ENCODE assay signal across 21 cellular contexts in the genomic region with DNA sequence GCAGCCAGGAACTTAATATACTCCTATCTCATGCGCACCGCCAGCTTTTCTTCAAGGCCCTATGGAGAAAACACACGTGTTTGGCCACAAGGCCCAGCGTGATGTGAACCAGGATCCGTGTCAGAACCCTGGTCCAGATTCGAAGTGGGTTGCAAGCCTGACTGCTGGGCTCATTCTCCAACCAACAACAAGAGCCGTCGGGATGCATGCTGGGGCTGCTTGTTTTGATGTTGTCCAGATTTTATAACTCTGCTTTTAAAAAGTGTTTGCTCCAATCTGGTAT. TPM values are rescaled to one million over a fixed set of nuclear protein-coding genes. Genes with fewer than 3 reads are reported as not detected.
"Had no signal": no experiment of that assay in that cellular context is flagged by ENCODE, and none has a peak within 500 bp of the region (broad histone marks: within the 10 kb centered on the region; RNA-seq: fewer than 3 reads in every experiment).

No MANE protein-coding gene starts in this region.

- H3K36me3 Mint-ChIP-seq: activated naive CD8-positive, alpha-beta T cell treated with anti-CD3 and anti-CD28 coated beads, Interleukin-2, amount 10 ng/mL, durations not matched to agents 7 days and 5 days; immature natural killer cell; stimulated activated effector memory CD8-positive, alpha-beta T cell treated with anti-CD3 and anti-CD28 coated beads, Interleukin-12 subunit alpha, Interleukin-12 subunit beta, amount 100 ng/mL, for 72 hours had no signal

- H3K9me3 Mint-ChIP-seq: activated naive CD8-positive, alpha-beta T cell treated with anti-CD3 and anti-CD28 coated beads, Interleukin-2, amount 10 ng/mL, durations not matched to agents 7 days and 5 days; effector memory CD8-positive, alpha-beta T cell; immature natural killer cell; nephron progenitor cell; stimulated activated effector memory CD8-positive, alpha-beta T cell treated with anti-CD3 and anti-CD28 coated beads, Interleukin-12 subunit alpha, Interleukin-12 subunit beta, amount 100 ng/mL, for 72 hours had no signal

- H3K4me3 ChIP-seq: right lobe of liver, thyroid gland, uterus had no signal

- H3K9me3 ChIP-seq: right lobe of liver, thyroid gland, uterus had no signal

- H3K27ac ChIP-seq: right lobe of liver, thyroid gland had no signal

- H3K27me3 ChIP-seq: right lobe of liver, thyroid gland, uterus had no signal

- H3K36me3 ChIP-seq: right lobe of liver, thyroid gland, uterus had no signal

- H3K27ac Mint-ChIP-seq: activated CD4-positive, alpha-beta T cell treated with anti-CD3 and anti-CD28 coated beads for 36 hours; activated naive CD8-positive, alpha-beta T cell treated with anti-CD3 and anti-CD28 coated beads, Interleukin-2, amount 10 ng/mL, durations not matched to agents 7 days and 5 days; effector memory CD8-positive, alpha-beta T cell; immature natural killer cell; stimulated activated effector memory CD8-positive, alpha-beta T cell treated with anti-CD3 and anti-CD28 coated beads, Interleukin-12 subunit alpha, Interleukin-12 subunit beta, amount 100 ng/mL, for 72 hours had no signal

- H3K4me1 ChIP-seq: thyroid gland, uterus had no signal

- H3K4me1 Mint-ChIP-seq: activated CD4-positive, alpha-beta T cell treated with anti-CD3 and anti-CD28 coated beads for 36 hours; activated naive CD8-positive, alpha-beta T cell treated with anti-CD3 and anti-CD28 coated beads, Interleukin-2, amount 10 ng/mL, durations not matched to agents 7 days and 5 days; immature natural killer cell; stimulated activated effector memory CD8-positive, alpha-beta T cell treated with anti-CD3 and anti-CD28 coated beads, Interleukin-12 subunit alpha, Interleukin-12 subunit beta, amount 100 ng/mL, for 72 hours had no signal

- DNase-seq: activated CD4-positive, alpha-beta T cell treated with anti-CD3 and anti-CD28 coated beads for 36 hours; activated CD4-positive, alpha-beta T cell treated with anti-CD3 and anti-CD28 coated beads, Interleukin-2, amount 50 U/mL, for 48 hours; activated naive CD8-positive, alpha-beta T cell treated with anti-CD3 and anti-CD28 coated beads, Interleukin-2, amount 10 ng/mL, durations not matched to agents 7 days and 5 days; activated T-cell treated with anti-CD3 and anti-CD28 coated beads for 4 hours; amygdala; effector memory CD8-positive, alpha-beta T cell; foreskin melanocyte; immature natural killer cell; left ventricle myocardium superior; occipital lobe; right lobe of liver; stimulated activated CD4-positive, alpha-beta T cell treated with anti-CD3 and anti-CD28 coated beads, Interleukin-4, amount 100 ng/mL, for 24 hours; SW 1271; T-helper 2 cell; thyroid gland; uterus had no signal

- H3K4me3 Mint-ChIP-seq: activated CD4-positive, alpha-beta T cell treated with anti-CD3 and anti-CD28 coated beads for 36 hours; activated naive CD8-positive, alpha-beta T cell treated with anti-CD3 and anti-CD28 coated beads, Interleukin-2, amount 10 ng/mL, durations not matched to agents 7 days and 5 days; effector memory CD8-positive, alpha-beta T cell; immature natural killer cell; nephron progenitor cell; stimulated activated effector memory CD8-positive, alpha-beta T cell treated with anti-CD3 and anti-CD28 coated beads, Interleukin-12 subunit alpha, Interleukin-12 subunit beta, amount 100 ng/mL, for 72 hours had no signal

- ATAC-seq: activated CD4-positive, alpha-beta T cell treated with anti-CD3 and anti-CD28 coated beads for 36 hours; effector memory CD8-positive, alpha-beta T cell; left ventricle myocardium superior; right lobe of liver; stimulated activated effector memory CD8-positive, alpha-beta T cell treated with anti-CD3 and anti-CD28 coated beads, Interleukin-12 subunit alpha, Interleukin-12 subunit beta, amount 100 ng/mL, for 72 hours had no signal

RNA-seq across cellular contexts. Expression of a gene that starts 0.5 kb away (rescaled TPM):
- total RNA-seq: activated CD4-positive, alpha-beta T cell treated with anti-CD3 and anti-CD28 coated beads for 36 hours; activated naive CD8-positive, alpha-beta T cell treated with anti-CD3 and anti-CD28 coated beads, Interleukin-2, amount 10 ng/mL, durations not matched to agents 7 days and 5 days; cardiac septum; dermis microvascular lymphatic vessel endothelial cell; left ventricle myocardium superior; progenitor cell of endocrine pancreas; right lobe of liver; thyroid gland had no signal
- polyA plus RNA-seq: immature natural killer cell had no signal
